ENCODE assay signal across 8 cellular contexts in the genomic region with DNA sequence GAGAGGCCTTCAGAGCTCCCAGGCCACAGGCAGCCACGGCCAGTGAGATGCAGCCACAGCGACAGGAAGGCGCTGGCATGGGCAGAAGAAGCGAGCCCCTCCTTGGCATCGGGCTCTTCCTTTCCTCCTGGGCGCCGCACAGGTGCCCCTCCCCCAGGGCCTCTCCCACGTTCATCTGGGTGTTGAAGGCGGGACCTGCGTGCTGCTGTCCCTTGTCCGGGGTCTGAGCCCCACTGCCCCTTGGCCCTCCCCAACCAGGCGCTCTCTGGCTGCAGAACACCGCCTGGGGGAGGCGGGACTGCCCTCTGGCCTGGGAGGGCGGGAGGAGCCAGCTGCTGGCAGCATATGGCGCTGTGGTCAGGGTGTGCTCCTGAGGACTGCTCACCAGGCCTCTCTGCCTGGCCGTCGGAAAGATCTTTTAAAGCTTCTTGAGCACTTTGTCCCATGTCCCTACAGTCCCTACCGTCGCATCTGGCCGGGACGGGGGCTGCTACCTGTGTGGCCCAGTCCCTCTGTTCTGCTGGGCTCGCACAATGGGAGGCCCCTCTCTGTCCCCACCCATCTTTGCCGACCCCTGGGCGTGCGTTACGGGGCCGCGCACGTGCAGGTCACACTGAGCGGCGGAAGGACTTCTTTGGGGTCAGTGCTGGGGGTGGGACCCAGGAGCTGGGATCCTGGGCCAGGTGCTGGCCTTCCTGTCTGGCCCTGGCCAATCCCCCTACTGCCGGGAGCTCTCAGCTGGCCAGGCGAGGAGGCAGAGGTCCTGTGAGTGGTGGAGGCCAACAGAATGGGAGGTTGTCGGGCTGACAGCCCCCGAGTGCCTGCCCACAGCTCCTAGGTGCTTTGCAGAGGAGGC. TPM values are rescaled to one million over a fixed set of nuclear protein-coding genes. Genes with fewer than 3 reads are reported as not detected.
A peak's percentile ranks its signal among the peaks of the same experiment; 100 is the strongest.
DNase-seq lines count a peak whose midpoint lies in the region; ATAC-seq and TF ChIP-seq lines count a peak whose summit lies in the region.

No MANE protein-coding gene starts in this region.

- TF ChIP-seq EP300 in transverse colon (IDR thresholded peaks at IDR 0.05; ENCODE audit: low read depth): no peak

- TF ChIP-seq POLR2A in transverse colon (IDR thresholded peaks at IDR 0.05): peak; percentile 48

- H3K27ac ChIP-seq in left ventricle myocardium inferior (replicated peaks): no peak overlapping the region
- H3K27ac ChIP-seq in WERI-Rb-1: peak overlapping the region; percentile 95
- H3K27ac ChIP-seq in transverse colon: peak overlapping the region; percentile 80 to 90 (median 86)

- TF ChIP-seq CTCF in left ventricle myocardium inferior (IDR thresholded peaks at IDR 0.05; ENCODE audit: borderline replicate concordance): no peak
- no peak for TF ChIP-seq CTCF in WERI-Rb-1 (IDR thresholded peaks at IDR 0.05; ENCODE audit: low read depth, low read length)
- no peak for TF ChIP-seq CTCF in transverse colon (IDR thresholded peaks at IDR 0.05)

- peaks cover 36% of the 10 kb centered on the region for H3K4me1 ChIP-seq in left ventricle myocardium inferior
- H3K4me1 ChIP-seq in transverse colon: peaks cover 27 to 45% (median 43%) of the 10 kb centered on the region in 4 donors

- H3K4me3 ChIP-seq in left ventricle myocardium inferior (peak overlapping the region; percentile 91), WERI-Rb-1 (ENCODE audit: low read depth, low read length) (peak overlapping the region; percentile 71), transverse colon (peak overlapping the region in 3 of 4 donors; percentile 75 to 94 (median 79))

- in situ Hi-C loops in transverse colon (cut with MboI; ENCODE audit: low pct_ligation_motif_present in 1 of 4, low pct_unique_long_range_greater_than_20kb in 1 of 4, low sequenced_read_pairs in 3 of 4): no loop called here

- H3K9me3 ChIP-seq in left ventricle myocardium inferior (replicated peaks): no peaks in the 10 kb centered on the region
- H3K9me3 ChIP-seq in WERI-Rb-1 (ENCODE audit: severe bottlenecking): no peaks in the 10 kb centered on the region
- no peaks in the 10 kb centered on the region for H3K9me3 ChIP-seq in transverse colon

- WGBS in transverse colon (ENCODE audit: low coverage in 1 of 2), 2 donors: 47 to 48% methylated on average over 3 to 34 of the region's 36 CpGs

- DNase-seq in left ventricle myocardium inferior (no peak), cardiac septum (ENCODE audit: low spot score) (no peak), WERI-Rb-1 (peak; percentile 94), islet precursor cell (peak; percentile 83), transverse colon (peak; percentile 69)

- intact Hi-C loops in left ventricle myocardium inferior (cut with micrococcal nuclease) (no loop called here), cardiac septum (cut with DNase I) (no loop called here), transverse colon (cut with DNase I; ENCODE audit: low total_unique reads) (no loop called here)

- H3K27me3 ChIP-seq in left ventricle myocardium inferior (ENCODE audit: low read depth): no peaks in the 10 kb centered on the region
- no peaks in the 10 kb centered on the region for H3K27me3 ChIP-seq in WERI-Rb-1 (ENCODE audit: insufficient read depth, low read depth, severe bottlenecking)
- H3K27me3 ChIP-seq in transverse colon: no peaks in the 10 kb centered on the region

- H3K36me3 ChIP-seq in left ventricle myocardium inferior (no peaks in the 10 kb centered on the region), WERI-Rb-1 (peaks cover 56% of the 10 kb centered on the region), transverse colon (peaks cover 0 to 4% (median 0%) of the 10 kb centered on the region in 4 donors)

- no peak for ATAC-seq in HG02938 (IDR thresholded peaks at IDR 0.05; ENCODE audit: unreplicated experiment)
- no peak for ATAC-seq in HG02973 (IDR thresholded peaks at IDR 0.05; ENCODE audit: unreplicated experiment)
- no peak for ATAC-seq in GM19397 (IDR thresholded peaks at IDR 0.05; ENCODE audit: unreplicated experiment)

RNA-seq across cellular contexts. Expression of gene SLC25A10, which starts 1.7 kb away (rescaled TPM):
- total RNA-seq in left ventricle myocardium inferior (8.2 TPM), cardiac septum (6.3 TPM), transverse colon (10 to 100 TPM; 25.1 to 64.8 (median 46.6) TPM)

RNA-seq across cellular contexts. Expression of gene MRPL12, which starts 10.6 kb away (rescaled TPM):
- total RNA-seq in left ventricle myocardium inferior: 157 TPM
- total RNA-seq in cardiac septum: 117 TPM
- 100 to 1,000 TPM in 3 of 4 donors, 10 to 100 TPM in 1; 75.4 to 206 (median 114) TPM for total RNA-seq in transverse colon

RNA-seq across cellular contexts. Expression of gene HGS, which starts 30.0 kb away (rescaled TPM):
- total RNA-seq in left ventricle myocardium inferior (50.5 TPM), cardiac septum (56.2 TPM), transverse colon (100 to 1,000 TPM in 3 of 4 donors, 10 to 100 TPM in 1; 96.1 to 205 (median 150) TPM)

RNA-seq across cellular contexts. Expression of gene ARL16, which starts 30.2 kb away (rescaled TPM):
- total RNA-seq in left ventricle myocardium inferior: 9.0 TPM
- total RNA-seq in cardiac septum: 19.1 TPM
- total RNA-seq in transverse colon: 10 to 100 TPM; 16.3 to 52.0 (median 33.1) TPM

RNA-seq across cellular contexts. Expression of gene CCDC137, which starts 47.2 kb away (rescaled TPM):
- total RNA-seq in left ventricle myocardium inferior (5.6 TPM), cardiac septum (8.2 TPM), transverse colon (10 to 100 TPM in 3 of 4 donors, 1 to 10 TPM in 1; 7.6 to 21.3 (median 13.5) TPM)

Comparison
In these comparisons a context has a peak if more than half of its experiments do, and no peak if none do; other contexts are left out.
1. DNase-seq: peak in WERI-Rb-1 (single experiment), islet precursor cell (single experiment) and transverse colon (single experiment); none in left ventricle myocardium inferior (single experiment) and cardiac septum (single experiment).
2. Peak in every context shown above with its lines, with median percentiles within 50 percentile points of each other: H3K4me3 ChIP-seq.